ENCODE assay signal across 17 cellular contexts in the genomic region with DNA sequence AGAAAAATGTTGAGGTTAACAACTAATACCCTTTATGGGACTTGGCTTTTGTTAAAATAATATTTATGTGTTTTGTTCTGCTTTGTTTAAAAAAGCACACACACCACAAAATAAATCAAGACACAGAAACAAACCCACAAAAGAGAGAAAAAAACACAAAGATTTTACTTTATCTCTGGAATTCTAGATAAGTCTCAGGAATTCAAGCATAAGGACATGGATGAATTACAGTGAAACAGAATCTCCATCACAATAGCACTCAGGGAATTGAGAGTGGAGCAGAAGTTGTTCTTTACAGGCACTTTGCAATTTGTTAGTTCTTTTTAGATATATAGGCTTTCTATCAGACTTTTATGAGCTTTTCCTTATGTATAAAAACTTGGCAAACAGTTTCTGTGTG.
A peak's percentile ranks its signal among the peaks of the same experiment; 100 is the strongest.
DNase-seq lines count a peak whose midpoint lies in the region; ATAC-seq and TF ChIP-seq lines count a peak whose summit lies in the region.
"Had no signal": no experiment of that assay in that cellular context is flagged by ENCODE, and none has a peak within 500 bp of the region (broad histone marks: within the 10 kb centered on the region; RNA-seq: fewer than 3 reads in every experiment).

No MANE protein-coding gene starts in this region.

- intact Hi-C loops in PC-3 (cut with micrococcal nuclease): no loop called here

- POLR2A ChIA-PET in PC-3 (lab: Charles Lee; ENCODE audit: unreplicated experiment): no interaction called here

- DNase-seq in HAP-1 (ENCODE audit: low spot score in 2 of 2) (peak; percentile 16 to 98), PC-3 (no peak), fibroblast of pulmonary artery (ENCODE audit: low read depth) (peak; percentile 3), mesothelial cell of epicardium (ENCODE audit: low spot score in 2 of 2, unreplicated experiment in 2 of 2) (no peak), DMS53 treated with DMSO at 0.1 percent for 48 hours (lab: John Stamatoyannopoulos, UW; ENCODE audit: unreplicated experiment) (no peak)
- no peak for DNase-seq in activated naive CD4-positive, alpha-beta T cell treated with anti-CD3 and anti-CD28 coated beads, Interleukin-2, amount 50 U/mL, for 72 hours (ENCODE audit: low spot score in 2 of 2)
- DNase-seq: AML-193; Calu3; CD4-positive, CD25-positive, alpha-beta regulatory T cell; DMS79 treated with DMSO at 0.1 percent for 48 hours; GDM1; KBM-7; NCI-H1436 treated with DMSO at 0.1 percent for 48 hours; NCI-H2081; NCI-H69; PC-9 had no signal

- H3F3A ChIP-seq in PC-3 (ENCODE audit: low read length, unreplicated experiment): peaks cover 7% of the 10 kb centered on the region

- no peak overlapping the region for H2AFZ ChIP-seq in PC-3 (ENCODE audit: low read length)
- H2AFZ ChIP-seq: PC-9 had no signal

- H3K27me3 Mint-ChIP-seq in mesothelial cell of epicardium (ENCODE audit: low read depth): no peaks in the 10 kb centered on the region
- H3K27me3 Mint-ChIP-seq: CD4-positive, CD25-positive, alpha-beta regulatory T cell had no signal

- peak overlapping the region; percentile 75 for H3K27ac ChIP-seq in PC-3 (ENCODE audit: low read length)
- H3K27ac ChIP-seq: PC-9 had no signal

- H3K9me3 ChIP-seq in HAP-1 (no peaks in the 10 kb centered on the region), PC-3 (ENCODE audit: low read length) (no peaks in the 10 kb centered on the region)

- peak overlapping the region; percentile 32 for H3K27ac Mint-ChIP-seq in mesothelial cell of epicardium
- H3K27ac Mint-ChIP-seq in activated naive CD4-positive, alpha-beta T cell treated with anti-CD3 and anti-CD28 coated beads, Interleukin-2, amount 50 U/mL, for 72 hours: no peak overlapping the region
- H3K27ac Mint-ChIP-seq: CD4-positive, CD25-positive, alpha-beta regulatory T cell had no signal

- no peaks in the 10 kb centered on the region for H4K20me1 ChIP-seq in PC-3 (ENCODE audit: low read length)

- ATAC-seq in PC-3 (peak; percentile 5), HG03354 (IDR thresholded peaks at IDR 0.05; ENCODE audit: poor library complexity, severe bottlenecking, unreplicated experiment) (no peak)
- ATAC-seq in activated naive CD4-positive, alpha-beta T cell treated with anti-CD3 and anti-CD28 coated beads, Interleukin-2, amount 50 U/mL, for 72 hours: no peak

- H3K4me1 Mint-ChIP-seq in mesothelial cell of epicardium: peaks cover 17% of the 10 kb centered on the region

- no peaks in the 10 kb centered on the region for H3K36me3 Mint-ChIP-seq in mesothelial cell of epicardium
- H3K36me3 Mint-ChIP-seq in activated naive CD4-positive, alpha-beta T cell treated with anti-CD3 and anti-CD28 coated beads, Interleukin-2, amount 50 U/mL, for 72 hours: no peaks in the 10 kb centered on the region
- H3K36me3 Mint-ChIP-seq: CD4-positive, CD25-positive, alpha-beta regulatory T cell had no signal

- H3K4me3 ChIP-seq in HAP-1 (no peak overlapping the region), PC-3 (ENCODE audit: low read length) (no peak overlapping the region), fibroblast of pulmonary artery (replicated peaks; ENCODE audit: low read depth, low read length) (no peak overlapping the region)
- H3K4me3 ChIP-seq: PC-9 had no signal

- peaks cover 16% of the 10 kb centered on the region for H3K9me3 Mint-ChIP-seq in mesothelial cell of epicardium
- H3K9me3 Mint-ChIP-seq in activated naive CD4-positive, alpha-beta T cell treated with anti-CD3 and anti-CD28 coated beads, Interleukin-2, amount 50 U/mL, for 72 hours: no peaks in the 10 kb centered on the region

- H3K4me2 ChIP-seq in PC-3 (ENCODE audit: low read length): peak overlapping the region; percentile 53
- H3K4me2 ChIP-seq: PC-9 had no signal

- CTCF ChIA-PET in PC-3 (lab: Charles Lee): no interaction called here

- H3K9me2 ChIP-seq in PC-3 (replicated peaks; ENCODE audit: low read length): no peaks in the 10 kb centered on the region

- no peak overlapping the region for H3K9ac ChIP-seq in PC-3 (ENCODE audit: low read length)

- H3K36me3 ChIP-seq in HAP-1 (replicated peaks) (no peaks in the 10 kb centered on the region), PC-3 (ENCODE audit: low read depth, low read length) (no peaks in the 10 kb centered on the region)

- in situ Hi-C loops in HAP-1 (cut with MboI; ENCODE audit: low sequenced_read_pairs): no loop called here

- no TSS peak for BruUV-seq in PC-3 (replicated peaks; lab: Mats Ljungman, UMichigan)

- H3K79me2 ChIP-seq in PC-3 (ENCODE audit: low read length): no peaks in the 10 kb centered on the region

- H3K4me1 ChIP-seq in HAP-1 (peaks cover 56% of the 10 kb centered on the region), PC-3 (ENCODE audit: insufficient read depth, low read length) (peaks cover 38% of the 10 kb centered on the region)

- TF ChIP-seq CTCF in PC-3 (conservative IDR thresholded peaks at IDR 0.05; ENCODE audit: low read depth, low read length) (no peak), fibroblast of pulmonary artery (IDR thresholded peaks at IDR 0.05; ENCODE audit: low read length, missing control alignments) (no peak), mesothelial cell of epicardium (IDR thresholded peaks at IDR 0.05; ENCODE audit: unreplicated experiment) (no peak)

- no peaks in the 10 kb centered on the region for H3K27me3 ChIP-seq in HAP-1 (ENCODE audit: low read depth)
- H3K27me3 ChIP-seq in PC-3 (ENCODE audit: low read length): no peaks in the 10 kb centered on the region

- no peak overlapping the region for H3K4me3 Mint-ChIP-seq in mesothelial cell of epicardium
- H3K4me3 Mint-ChIP-seq: CD4-positive, CD25-positive, alpha-beta regulatory T cell had no signal

Comparison
In these comparisons a context has a peak if more than half of its experiments do, and no peak if none do; other contexts are left out.
1. DNase-seq: peak in HAP-1 (2 of 2) and fibroblast of pulmonary artery (single experiment); none in PC-3 (single experiment), mesothelial cell of epicardium (0 of 2), DMS53 treated with DMSO at 0.1 percent for 48 hours (single experiment) and activated naive CD4-positive, alpha-beta T cell treated with anti-CD3 and anti-CD28 coated beads, Interleukin-2, amount 50 U/mL, for 72 hours (0 of 2).